1 cellular context compared by ENCODE assay signal in genomic region chr14:104309657-104310369, GRCh38.
TF ChIP-seq lines count a peak whose summit lies in the region.

No MANE protein-coding gene starts in this region.

TF ChIP-seq in HepG2, 621 proteins besides CTCF, POLR2A, EP300 and RAD21 (continued from another document):
- TF ChIP-seq ZSCAN22 (CRISPR knock-in tag; IDR thresholded peaks at IDR 0.05) (no peak), STAG1 (CRISPR knock-in tag; IDR thresholded peaks at IDR 0.05) (no peak)
